20 cellular contexts compared by ENCODE assay signal in the genomic region with DNA sequence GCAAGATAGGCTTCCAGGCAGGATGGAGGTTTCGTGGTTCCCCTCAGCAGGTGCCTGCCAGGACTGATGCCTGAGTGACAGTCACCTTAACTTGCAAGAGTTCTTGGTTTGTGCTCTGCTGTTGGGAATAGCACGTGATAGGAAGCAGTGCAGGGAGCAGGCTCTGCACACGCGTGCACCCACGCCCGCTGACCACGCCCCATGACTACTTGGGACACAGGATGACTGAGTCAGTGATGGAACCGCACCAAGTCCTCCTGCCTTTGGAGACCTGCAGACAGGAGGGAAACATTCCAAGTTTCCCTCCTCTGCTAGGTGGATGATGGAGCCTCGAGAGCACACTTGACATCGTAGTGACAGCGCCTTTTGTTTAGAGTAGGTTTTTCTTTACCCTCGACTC.
DNase-seq lines count a peak whose midpoint lies in the region; ATAC-seq and TF ChIP-seq lines count a peak whose summit lies in the region.
"Had no signal": no experiment of that assay in that cellular context is flagged by ENCODE, and none has a peak within 500 bp of the region (broad histone marks: within the 10 kb centered on the region; RNA-seq: fewer than 3 reads in every experiment).

No MANE protein-coding gene starts in this region.

- no peak overlapping the region for H3K4me3 Mint-ChIP-seq in stimulated activated effector memory CD8-positive, alpha-beta T cell treated with anti-CD3 and anti-CD28 coated beads, Interleukin-12 subunit alpha, Interleukin-12 subunit beta, amount 100 ng/mL, for 72 hours
- H3K4me3 Mint-ChIP-seq: activated naive CD4-positive, alpha-beta T cell treated with anti-CD3 and anti-CD28 coated beads for 36 hours had no signal

- H3K27ac ChIP-seq in GM23248, result no peak overlapping the region
- H3K27ac ChIP-seq: ascending aorta, pancreas had no signal

- no peak for TF ChIP-seq CTCF in epithelial cell of esophagus (IDR thresholded peaks at IDR 0.05; ENCODE audit: insufficient read depth, low read depth, low read length, missing control alignments)
- TF ChIP-seq CTCF in omental fat pad (IDR thresholded peaks at IDR 0.05), result no peak

- no peak overlapping the region for H3K9ac ChIP-seq in GM23248

- 88% methylated on average over 11 to 12 of the region's 12 CpGs for WGBS in GM23248 (ENCODE audit: low coverage in 1 of 2, low lambda C conversion rate in 2 of 2, missing lambda C conversion rate in 2 of 2), 2 experiments

- H3K4me3 ChIP-seq in GM23248, result no peak overlapping the region
- H3K4me3 ChIP-seq in epithelial cell of esophagus (ENCODE audit: low read length), result no peak overlapping the region
- H3K4me3 ChIP-seq: ascending aorta, pancreas had no signal

- in situ Hi-C loops in GM23248 (cut with MboI), result loop anchor here (10.0 kb wide), 1 partner anchor 1284 kb away; no protein-coding TSS in a partner anchor

- H3K4me1 Mint-ChIP-seq in stimulated activated effector memory CD8-positive, alpha-beta T cell treated with anti-CD3 and anti-CD28 coated beads, Interleukin-12 subunit alpha, Interleukin-12 subunit beta, amount 100 ng/mL, for 72 hours, result peaks cover 18% of the 10 kb centered on the region

- H3K27ac Mint-ChIP-seq in stimulated activated effector memory CD8-positive, alpha-beta T cell treated with anti-CD3 and anti-CD28 coated beads, Interleukin-12 subunit alpha, Interleukin-12 subunit beta, amount 100 ng/mL, for 72 hours, result no peak overlapping the region
- H3K27ac Mint-ChIP-seq: activated naive CD4-positive, alpha-beta T cell treated with anti-CD3 and anti-CD28 coated beads for 36 hours had no signal

- no peaks in the 10 kb centered on the region for H4K20me1 ChIP-seq in GM23248 (ENCODE audit: insufficient read depth)

- no peaks in the 10 kb centered on the region; the same call in 1 of the 2 replicates for H3F3A ChIP-seq in GM23248 (ENCODE audit: insufficient read depth)

- no peak overlapping the region for H3K4me2 ChIP-seq in GM23248 (ENCODE audit: unreplicated experiment)

- peaks cover 37% of the 10 kb centered on the region for H3K79me2 ChIP-seq in GM23248 (ENCODE audit: insufficient read depth)

- ATAC-seq in omental fat pad (ENCODE audit: low FRiP score), result no peak
- ATAC-seq in GM21737 (IDR thresholded peaks at IDR 0.05; ENCODE audit: unreplicated experiment), result no peak
- ATAC-seq in stimulated activated effector memory CD8-positive, alpha-beta T cell treated with anti-CD3 and anti-CD28 coated beads, Interleukin-12 subunit alpha, Interleukin-12 subunit beta, amount 100 ng/mL, for 72 hours, result no peak
- ATAC-seq: left lobe of liver, pancreas had no signal

- H3K27me3 ChIP-seq in GM23248 (replicated peaks; ENCODE audit: insufficient read depth), result no peaks in the 10 kb centered on the region
- H3K27me3 ChIP-seq: ascending aorta, pancreas had no signal

- peaks cover 100% of the 10 kb centered on the region for H3K36me3 Mint-ChIP-seq in stimulated activated effector memory CD8-positive, alpha-beta T cell treated with anti-CD3 and anti-CD28 coated beads, Interleukin-12 subunit alpha, Interleukin-12 subunit beta, amount 100 ng/mL, for 72 hours

- no peaks in the 10 kb centered on the region for H3K9me2 ChIP-seq in GM23248 (ENCODE audit: insufficient read depth)

- no peak overlapping the region for H2AFZ ChIP-seq in GM23248

- DNase-seq in GM23248, result peak; percentile 52
- peak; percentile 58 for DNase-seq in RPMI7951 (ENCODE audit: low read depth)
- peak; percentile 91 for DNase-seq in epithelial cell of esophagus (ENCODE audit: low read depth)
- peak; percentile 23 for DNase-seq in omental fat pad (ENCODE audit: low spot score)
- DNase-seq in hypothalamus (lab: John Stamatoyannopoulos, UW), result no peak
- DNase-seq in stimulated activated effector memory CD8-positive, alpha-beta T cell treated with anti-CD3 and anti-CD28 coated beads, Interleukin-12 subunit alpha, Interleukin-12 subunit beta, amount 100 ng/mL, for 72 hours (ENCODE audit: low spot score in 2 of 2), result no peak
- DNase-seq in cerebellar nuclear complex (lab: John Stamatoyannopoulos, UW), result no peak
- DNase-seq: activated CD4-positive, CD25-positive, alpha-beta regulatory T cell treated with anti-CD3 and anti-CD28 coated beads, Interleukin-2, amount 50 U/mL, for 72 hours; activated naive CD4-positive, alpha-beta T cell treated with anti-CD3 and anti-CD28 coated beads for 36 hours; GDM1; Kasumi-1; NCI-H1436 treated with DMSO at 0.1 percent for 48 hours; NCI-H345; NK-92 treated with Interleukin-12 subunit alpha and Interleukin-12 subunit beta, amount 100 ng/mL, for 24 hours; Right ventricle myocardium superior; stimulated activated CD4-positive, alpha-beta T cell treated with anti-CD3 and anti-CD28 coated beads, Interleukin-4, amount 100 ng/mL, for 24 hours had no signal

- H3K9me3 ChIP-seq in GM23248 (ENCODE audit: low read depth), result no peaks in the 10 kb centered on the region
- H3K9me3 ChIP-seq: ascending aorta, pancreas had no signal

- peaks cover 9% of the 10 kb centered on the region; the same call in 1 of the 2 replicates for H3K36me3 ChIP-seq in GM23248 (ENCODE audit: low read depth)

- H3K9me3 Mint-ChIP-seq in stimulated activated effector memory CD8-positive, alpha-beta T cell treated with anti-CD3 and anti-CD28 coated beads, Interleukin-12 subunit alpha, Interleukin-12 subunit beta, amount 100 ng/mL, for 72 hours, result no peaks in the 10 kb centered on the region
- H3K9me3 Mint-ChIP-seq: activated naive CD4-positive, alpha-beta T cell treated with anti-CD3 and anti-CD28 coated beads for 36 hours had no signal

- no peaks in the 10 kb centered on the region for H3K4me1 ChIP-seq in GM23248 (ENCODE audit: insufficient read depth)
- H3K4me1 ChIP-seq: pancreas had no signal

Comparison
In these comparisons a context has a peak if more than half of its experiments do, and no peak if none do; other contexts are left out.
1. DNase-seq: peak in GM23248 (single experiment), RPMI7951 (single experiment), epithelial cell of esophagus (single experiment) and omental fat pad (single experiment); none in hypothalamus (0 of 51), stimulated activated effector memory CD8-positive, alpha-beta T cell treated with anti-CD3 and anti-CD28 coated beads, Interleukin-12 subunit alpha, Interleukin-12 subunit beta, amount 100 ng/mL, for 72 hours (0 of 2) and cerebellar nuclear complex (0 of 2).